Comparison of ENCODE assay signal across 8 cellular contexts in genomic region chr11:70397983-70398833, GRCh38. TPM values are rescaled to one million over a fixed set of nuclear protein-coding genes. Genes with fewer than 3 reads are reported as not detected.
DNase-seq lines count a peak whose midpoint lies in the region; ATAC-seq, FAIRE-seq and TF ChIP-seq lines count a peak whose summit lies in the region.

Gene CTTN, plus strand, starts transcription at chr11:70398529. Its CDS starts 8,769 bp downstream, at chr11:70407298.

- no peaks in the 10 kb centered on the region for H4K20me1 ChIP-seq in KMS-11 (ENCODE audit: insufficient read depth)

- intact Hi-C loops in esophagus squamous epithelium (cut with DNase I), result no loop called here

- peak within 1 kb of the TSS; percentile 52 for H3K9ac ChIP-seq in KMS-11

- H3K27me3 ChIP-seq in KMS-11 (ENCODE audit: insufficient read depth, low read depth) (no peaks in the 10 kb centered on the region), esophagus squamous epithelium (peaks cover 0 to 3% (median 0%) of the 10 kb centered on the region in 4 donors), muscle layer of duodenum (ENCODE audit: low read depth, low read length) (no peaks in the 10 kb centered on the region)

- no peaks in the 10 kb centered on the region for H3K9me3 ChIP-seq in A549
- no peaks in the 10 kb centered on the region for H3K9me3 ChIP-seq in esophagus squamous epithelium
- H3K9me3 ChIP-seq in muscle layer of duodenum (ENCODE audit: control insufficient read depth in 1 of 2, low read length in 2 of 2), result no peaks in the 10 kb centered on the region

- TF ChIP-seq RAD21 in A549 (conservative IDR thresholded peaks at IDR 0.05 in 1 of 2, IDR thresholded peaks at IDR 0.05 in 1 of 2), result no peak

- peak within 1 kb of the TSS; percentile 77 for H2AFZ ChIP-seq in KMS-11 (ENCODE audit: low read depth)

- ATAC-seq in A549, result peak; percentile 76 to 90

- no peak for FAIRE-seq in A549 (lab: Jason Lieb, UNC)
- no peak for FAIRE-seq in RCC 7860 (lab: Jason Lieb, UNC)

- CTCF ChIA-PET in A549 (lab: Yijun Ruan, JAX), result interaction anchor here (1.9 to 2.9 kb wide), 2 partner anchors 18 to 20 kb away, joined by 3 to 8 read pairs; no protein-coding TSS in a partner anchor

- in situ Hi-C loops in GM18951 (cut with MboI; ENCODE audit: low sequenced_read_pairs, unreplicated experiment), result no loop called here

- H3K36me3 ChIP-seq in KMS-11 (ENCODE audit: insufficient read depth) (no peaks in the 10 kb centered on the region), esophagus squamous epithelium (peaks cover 0 to 6% (median 0%) of the 10 kb centered on the region in 3 donors), muscle layer of duodenum (ENCODE audit: control insufficient read depth in 1 of 2, insufficient read depth in 2 of 2, low read length in 2 of 2) (no peaks in the 10 kb centered on the region)

- TF ChIP-seq EP300 in A549 (IDR thresholded peaks at IDR 0.05), result no peak

- TF ChIP-seq POLR2A in A549 (IDR thresholded peaks at IDR 0.05; ENCODE audit: low read length), result peak; percentile 57
- peak; percentile 41 for TF ChIP-seq POLR2A in GM18951 (IDR thresholded peaks at IDR 0.05; ENCODE audit: extremely low read depth, insufficient read depth, insufficient read length)
- peak in 2 of 4 donors; percentile 83 to 84 for TF ChIP-seq POLR2A in esophagus squamous epithelium (IDR thresholded peaks at IDR 0.05)

- peak within 1 kb of the TSS; percentile 89 for H3K4me2 ChIP-seq in A549
- H3K4me2 ChIP-seq in KMS-11, result peak within 1 kb of the TSS; percentile 91

- H3K4me1 ChIP-seq in A549, result peaks cover 42% of the 10 kb centered on the region
- peaks cover 8% of the 10 kb centered on the region for H3K4me1 ChIP-seq in KMS-11 (ENCODE audit: low read depth, poor library complexity, severe bottlenecking)
- peaks cover 29 to 61% (median 32%) of the 10 kb centered on the region in 3 donors for H3K4me1 ChIP-seq in esophagus squamous epithelium
- peaks cover 3 to 24% of the 10 kb centered on the region in 2 donors for H3K4me1 ChIP-seq in muscle layer of duodenum (ENCODE audit: control insufficient read depth in 1 of 2, insufficient read depth in 2 of 2, low read length in 2 of 2)

- H3K27ac ChIP-seq in A549 (peak within 1 kb of the TSS; percentile 98 to 100), KMS-11 (no peak within 1 kb of the TSS), esophagus squamous epithelium (peak within 1 kb of the TSS; percentile 92 to 98 (median 96)), muscle layer of duodenum (ENCODE audit: low read length) (peak within 1 kb of the TSS; percentile 92)

- H3K79me2 ChIP-seq in KMS-11 (ENCODE audit: insufficient read depth, low read depth), result no peaks in the 10 kb centered on the region

- POLR2A ChIA-PET in A549 (lab: Yijun Ruan, JAX), result interaction anchor here (0.6 to 1.9 kb wide), 3 partner anchors 9 to 1899 kb away, joined by 3 to 6 read pairs (median 3); no protein-coding TSS in a partner anchor

- H3K4me3 ChIP-seq in A549 (peak within 1 kb of the TSS; percentile 96), KMS-11 (IDR thresholded peaks at IDR 0.05; ENCODE audit: insufficient read depth, low read depth, low read length) (peak within 1 kb of the TSS; percentile 32), esophagus squamous epithelium (peak within 1 kb of the TSS; percentile 74 to 99 (median 87)), muscle layer of duodenum (ENCODE audit: low read depth in 1 of 2, low read length in 2 of 2) (peak within 1 kb of the TSS; percentile 76)

- peak; percentile 86 to 92 for DNase-seq in A549 (ENCODE audit: low read depth in 1 of 2, low spot score in 1 of 2)
- peak; percentile 38 for DNase-seq in RCC 7860 (ENCODE audit: low spot score)
- peak; percentile 26 to 62 for DNase-seq in activated T-helper 1 cell treated with anti-CD3 and anti-CD28 coated beads, Interleukin-2, amount 50 U/mL, for 16 hours (ENCODE audit: low read depth in 1 of 2, low spot score in 1 of 2)
- DNase-seq in esophagus squamous epithelium (lab: John Stamatoyannopoulos, UW), result no peak
- DNase-seq in stimulated activated CD8-positive, alpha-beta memory T cell treated with anti-CD3 and anti-CD28 coated beads, Interleukin-7, amount 100 ng/mL, for 48 hours (ENCODE audit: extremely low read depth in 1 of 2, low read depth in 1 of 2), result peak; percentile 31 to 32

- 0% methylated on average over 9 of the region's 93 CpGs for WGBS in A549 (ENCODE audit: missing lambda C conversion rate)
- WGBS in esophagus squamous epithelium, 2 donors, result 0% methylated on average over 7 to 32 of the region's 93 CpGs

- TF ChIP-seq CTCF in A549 (IDR thresholded peaks at IDR 0.05) (no peak), KMS-11 (conservative IDR thresholded peaks at IDR 0.05; ENCODE audit: low read depth, low read length) (no peak), esophagus squamous epithelium (IDR thresholded peaks at IDR 0.05) (no peak)

TF ChIP-seq in A549, 52 proteins besides CTCF, POLR2A, EP300 and RAD21:
- no peak for TF ChIP-seq NR3C1 (IDR thresholded peaks at IDR 0.05)
- TF ChIP-seq SMC3 (IDR thresholded peaks at IDR 0.05), result no peak
- TF ChIP-seq HEYL (CRISPR knock-in tag; IDR thresholded peaks at IDR 0.05), result no peak
- no peak for TF ChIP-seq JUNB (IDR thresholded peaks at IDR 0.05)
- TF ChIP-seq POLR2AphosphoS2 (conservative IDR thresholded peaks at IDR 0.05; ENCODE audit: low read length), result no peak
- TF ChIP-seq MAX (IDR thresholded peaks at IDR 0.05), result peak; percentile 94
- TF ChIP-seq USF2 (IDR thresholded peaks at IDR 0.05), result 0 out of 2 replicates have a peak, but pooled peaks have one; percentile 27
- peak; percentile 79 for TF ChIP-seq E2F6 (IDR thresholded peaks at IDR 0.05; ENCODE audit: borderline replicate concordance, low read depth)
- TF ChIP-seq MAFK (IDR thresholded peaks at IDR 0.05; ENCODE audit: partially characterized antibody), result no peak
- TF ChIP-seq BCL3 (IDR thresholded peaks at IDR 0.05), result peak; percentile 76; the same call in 1 of the 3 replicates
- peak; percentile 76 for TF ChIP-seq PHF8 (IDR thresholded peaks at IDR 0.05; ENCODE audit: borderline replicate concordance, low read depth)
- no peak for TF ChIP-seq ZC3H11A (IDR thresholded peaks at IDR 0.05)
- peak; percentile 32; the same call in 1 of the 2 replicates for TF ChIP-seq ELK1 (IDR thresholded peaks at IDR 0.05; ENCODE audit: low read depth, low read length)
- peak; percentile 70 to 89; a peak in 4 of 5 replicates for TF ChIP-seq JUN (IDR thresholded peaks at IDR 0.05)
- peak; percentile 64; the same call in 1 of the 2 replicates for TF ChIP-seq BHLHE40 (IDR thresholded peaks at IDR 0.05; ENCODE audit: low read depth, low read length)
- TF ChIP-seq MYC (IDR thresholded peaks at IDR 0.05; ENCODE audit: borderline replicate concordance, low read length), result peak; percentile 77; the same call in 1 of the 2 replicates
TF ChIP-seq in A549: peak in this region for 9.

RNA-seq across cellular contexts. Expression of gene CTTN, which starts in this region (rescaled TPM):
- 140 and 144 TPM in 2 replicates for polyA plus RNA-seq in A549 (2011; rRNA removed)
- polyA plus RNA-seq in A549 (2012; cell fraction: cytosol; rRNA removed), result 145 and 147 TPM in 2 replicates
- polyA plus RNA-seq in A549 (2012; cell fraction: nucleus; rRNA removed), result 403 and 526 TPM in 2 replicates
- polyA plus RNA-seq in A549 (2017; fragmentation: RNase III; extraction: RNeasy Plus Mini Kit Qiagen cat#74134 plus additional on column Dnase treatment), result 205 to 214 TPM (median 212 TPM) in 3 replicates
- 142 and 159 TPM in 2 replicates for polyA minus RNA-seq in A549 (2011; rRNA and poly(A)+ RNA removed)
- 100 to 1,000 TPM; 244 to 444 (median 320) TPM for total RNA-seq in esophagus squamous epithelium

Comparison
In these comparisons a context has a peak if more than half of its experiments do, and no peak if none do; other contexts are left out.
1. H3K4me3 ChIP-seq: peak in every context shown above with its lines; median percentile 96 in A549; 87 in esophagus squamous epithelium; 76 in muscle layer of duodenum; 32 in KMS-11.